ENCODE assay signal across 1 cellular context in the genomic region with DNA sequence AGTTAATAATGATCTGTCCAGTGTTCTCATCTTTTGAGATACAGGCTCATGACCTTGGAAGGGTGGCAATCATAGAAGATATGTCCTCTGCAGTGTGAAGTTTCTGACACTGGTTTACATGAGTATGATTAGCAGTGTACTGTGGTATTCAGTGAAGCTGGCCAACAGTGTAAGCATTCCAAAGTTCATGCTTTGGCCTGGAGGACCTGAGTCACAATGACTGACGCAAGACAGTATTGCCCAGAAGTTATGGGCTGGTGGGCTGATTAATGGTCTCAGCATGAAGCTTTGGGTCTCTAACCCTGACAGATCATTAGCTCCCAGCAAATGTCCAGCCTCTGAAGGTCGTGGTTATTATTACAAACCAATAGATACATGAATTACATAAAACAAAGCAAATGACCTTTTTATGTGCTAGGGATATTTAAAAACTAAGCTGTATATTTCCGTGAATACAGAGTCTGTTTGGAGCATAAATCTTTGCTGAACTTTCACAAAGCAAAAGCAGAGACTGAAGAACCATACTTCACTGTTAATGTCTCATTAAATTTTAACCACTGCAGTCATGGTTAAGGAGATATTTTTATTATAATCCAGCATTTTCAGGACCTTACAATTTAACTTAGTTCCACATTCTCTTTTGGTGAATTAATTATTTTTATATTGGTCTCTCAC.
A peak's percentile ranks its signal among the peaks of the same experiment; 100 is the strongest.
TF ChIP-seq lines count a peak whose summit lies in the region.

No MANE protein-coding gene starts in this region.

TF ChIP-seq in HCT116, 20 proteins besides CTCF, POLR2A, EP300 and RAD21 (continued from another document):
- TF ChIP-seq, protein P1, sequence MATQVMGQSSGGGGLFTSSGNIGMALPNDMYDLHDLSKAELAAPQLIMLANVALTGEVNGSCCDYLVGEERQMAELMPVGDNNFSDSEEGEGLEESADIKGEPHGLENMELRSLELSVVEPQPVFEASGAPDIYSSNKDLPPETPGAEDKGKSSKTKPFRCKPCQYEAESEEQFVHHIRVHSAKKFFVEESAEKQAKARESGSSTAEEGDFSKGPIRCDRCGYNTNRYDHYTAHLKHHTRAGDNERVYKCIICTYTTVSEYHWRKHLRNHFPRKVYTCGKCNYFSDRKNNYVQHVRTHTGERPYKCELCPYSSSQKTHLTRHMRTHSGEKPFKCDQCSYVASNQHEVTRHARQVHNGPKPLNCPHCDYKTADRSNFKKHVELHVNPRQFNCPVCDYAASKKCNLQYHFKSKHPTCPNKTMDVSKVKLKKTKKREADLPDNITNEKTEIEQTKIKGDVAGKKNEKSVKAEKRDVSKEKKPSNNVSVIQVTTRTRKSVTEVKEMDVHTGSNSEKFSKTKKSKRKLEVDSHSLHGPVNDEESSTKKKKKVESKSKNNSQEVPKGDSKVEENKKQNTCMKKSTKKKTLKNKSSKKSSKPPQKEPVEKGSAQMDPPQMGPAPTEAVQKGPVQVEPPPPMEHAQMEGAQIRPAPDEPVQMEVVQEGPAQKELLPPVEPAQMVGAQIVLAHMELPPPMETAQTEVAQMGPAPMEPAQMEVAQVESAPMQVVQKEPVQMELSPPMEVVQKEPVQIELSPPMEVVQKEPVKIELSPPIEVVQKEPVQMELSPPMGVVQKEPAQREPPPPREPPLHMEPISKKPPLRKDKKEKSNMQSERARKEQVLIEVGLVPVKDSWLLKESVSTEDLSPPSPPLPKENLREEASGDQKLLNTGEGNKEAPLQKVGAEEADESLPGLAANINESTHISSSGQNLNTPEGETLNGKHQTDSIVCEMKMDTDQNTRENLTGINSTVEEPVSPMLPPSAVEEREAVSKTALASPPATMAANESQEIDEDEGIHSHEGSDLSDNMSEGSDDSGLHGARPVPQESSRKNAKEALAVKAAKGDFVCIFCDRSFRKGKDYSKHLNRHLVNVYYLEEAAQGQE (IDR thresholded peaks at IDR 0.05; ENCODE audit: low read depth): no peak
- TF ChIP-seq SP1 (IDR thresholded peaks at IDR 0.05; ENCODE audit: low read depth) (peak; percentile 54), JUND (IDR thresholded peaks at IDR 0.05) (peak; percentile 46; the same call in 1 of the 2 replicates)
